ENCODE assay signal across 12 cellular contexts in the genomic region with DNA sequence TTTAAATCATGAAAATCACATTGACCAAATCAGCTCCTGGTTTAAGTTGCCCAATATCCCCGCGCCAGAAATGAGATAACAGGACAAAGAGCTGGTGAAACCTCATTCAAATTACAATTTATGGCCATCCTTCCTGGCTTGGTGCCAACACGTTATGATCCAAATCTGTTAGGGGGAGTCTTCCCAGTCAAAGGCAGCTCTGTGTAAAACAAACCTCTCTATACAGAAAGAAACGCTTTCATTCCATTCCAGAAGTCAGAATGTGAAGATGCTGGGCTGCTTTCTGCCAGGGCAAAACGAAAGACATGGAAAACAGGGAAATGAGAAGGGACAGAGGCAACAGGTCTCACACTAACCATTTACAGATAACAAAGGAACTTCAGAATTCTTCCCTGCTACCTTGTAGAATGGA. TPM values are rescaled to one million over a fixed set of nuclear protein-coding genes. Genes with fewer than 3 reads are reported as not detected.
DNase-seq lines count a peak whose midpoint lies in the region; ATAC-seq, FAIRE-seq and TF ChIP-seq lines count a peak whose summit lies in the region.
"Had no signal": no experiment of that assay in that cellular context is flagged by ENCODE, and none has a peak within 500 bp of the region (broad histone marks: within the 10 kb centered on the region; RNA-seq: fewer than 3 reads in every experiment).

No MANE protein-coding gene starts in this region.

- H3K36me3 ChIP-seq in K562 (ENCODE audit: control insufficient read depth, insufficient read depth, low read length) (no peaks in the 10 kb centered on the region), neural progenitor cell (no peaks in the 10 kb centered on the region), osteoblast (ENCODE audit: insufficient read depth, low read length) (no peaks in the 10 kb centered on the region)
- H3K36me3 ChIP-seq: gastrocnemius medialis had no signal

- peaks cover 6 to 29% of the 10 kb centered on the region in 2 experiments; a peak in 3 of 5 replicates for H3K27me3 ChIP-seq in K562 (ENCODE audit: control insufficient read depth in 2 of 2, insufficient read depth in 2 of 2, low read length in 2 of 2)
- no peaks in the 10 kb centered on the region for H3K27me3 ChIP-seq in neural progenitor cell
- peaks cover 3% of the 10 kb centered on the region for H3K27me3 ChIP-seq in osteoblast (ENCODE audit: insufficient read depth, low read length)
- H3K27me3 ChIP-seq: gastrocnemius medialis had no signal

- H3K79me2 ChIP-seq in K562 (ENCODE audit: control insufficient read depth, insufficient read depth, low read length) (no peaks in the 10 kb centered on the region), neural progenitor cell (ENCODE audit: low read depth) (peaks cover 32% of the 10 kb centered on the region), osteoblast (ENCODE audit: insufficient read depth, low read length) (no peaks in the 10 kb centered on the region)

- H3K9me3 ChIP-seq in K562 (replicated peaks; ENCODE audit: control insufficient read depth, insufficient read depth, low read depth, low read length) (no peaks in the 10 kb centered on the region), neural progenitor cell (ENCODE audit: low read depth) (no peaks in the 10 kb centered on the region), osteoblast (ENCODE audit: low read depth, low read length) (no peaks in the 10 kb centered on the region)
- H3K9me3 ChIP-seq: A549, gastrocnemius medialis had no signal

- no peaks in the 10 kb centered on the region for H3K9me3 Mint-ChIP-seq in neural progenitor cell

- 1% methylated on average over 5 of the region's 5 CpGs for WGBS in K562 (ENCODE audit: insufficient coverage, low coverage, missing lambda C conversion rate)

- H3K27ac ChIP-seq in K562 (ENCODE audit: extremely low read depth, low read depth, low read length), result no peak overlapping the region
- peak overlapping the region; percentile 13 for H3K27ac ChIP-seq in neural progenitor cell
- no peak overlapping the region for H3K27ac ChIP-seq in osteoblast (ENCODE audit: low read depth, low read length)
- H3K27ac ChIP-seq: A549, gastrocnemius medialis had no signal

- H3K4me2 ChIP-seq in K562 (ENCODE audit: insufficient read depth, low read length) (no peak overlapping the region), neural progenitor cell (peak overlapping the region; percentile 29), osteoblast (ENCODE audit: insufficient read depth, low read length) (no peak overlapping the region)
- H3K4me2 ChIP-seq: A549 had no signal

- H3K4me1 Mint-ChIP-seq in neural progenitor cell, result peaks cover 44% of the 10 kb centered on the region

- no peak for TF ChIP-seq RAD21 in K562 (CRISPR knock-in tag; conservative IDR thresholded peaks at IDR 0.05 in 1 of 2, IDR thresholded peaks at IDR 0.05 in 1 of 2)

- in situ Hi-C loops in K562 (cut with MboI), result no loop called here

- H3F3A ChIP-seq in neural progenitor cell (ENCODE audit: low read depth), result no peaks in the 10 kb centered on the region

- POLR2A ChIA-PET in K562 (lab: Yijun Ruan, JAX), result interaction anchor here (0.6 kb wide), 1 partner anchor 137 kb away, joined by 3 read pairs; no protein-coding TSS in a partner anchor

- peak; percentile 54 for DNase-seq in NCI-H2196 (lab: John Stamatoyannopoulos, UW; ENCODE audit: unreplicated experiment)
- no peak for DNase-seq in NCI-H2196 treated with DMSO at 0.1 percent for 48 hours (lab: John Stamatoyannopoulos, UW; ENCODE audit: unreplicated experiment)
- peak; percentile 38 for DNase-seq in NCI-H1417 treated with DMSO at 0.1 percent for 48 hours (lab: John Stamatoyannopoulos, UW)
- no peak for DNase-seq in K562 (ENCODE audit: extremely low read depth in 1 of 4, low spot score in 3 of 4)
- no peak for DNase-seq in neural progenitor cell (ENCODE audit: low spot score)
- DNase-seq in osteoblast (ENCODE audit: insufficient read length, low spot score, missing footprints), result no peak
- no peak for DNase-seq in SKM-1 (lab: John Stamatoyannopoulos, UW; ENCODE audit: unreplicated experiment)
- no peak for DNase-seq in NCI-H2107 (lab: John Stamatoyannopoulos, UW)
- DNase-seq: gastrocnemius medialis, GF-D8 had no signal

- H3K36me3 Mint-ChIP-seq in neural progenitor cell, result peaks cover 5% of the 10 kb centered on the region

- CTCF ChIA-PET in K562 (lab: Yijun Ruan, JAX; ENCODE audit: low intra/inter-chr PET ratio), result no interaction called here

- TF ChIP-seq CTCF in K562 (IDR thresholded peaks at IDR 0.05 in 2 of 3, conservative IDR thresholded peaks at IDR 0.05 in 1 of 3; ENCODE audit: insufficient read depth in 2 of 3, low read depth in 1 of 3, low read length in 3 of 3), result no peak
- no peak for TF ChIP-seq CTCF in neural progenitor cell (IDR thresholded peaks at IDR 0.05)
- no peak for TF ChIP-seq CTCF in osteoblast (IDR thresholded peaks at IDR 0.05; ENCODE audit: extremely low read depth, low read depth, low read length)

- no peaks in the 10 kb centered on the region for H3K27me3 Mint-ChIP-seq in neural progenitor cell (ENCODE audit: insufficient read depth, low read depth)

- no TSS peak for BruUV-seq in K562 (replicated peaks; lab: Mats Ljungman, UMichigan)

- H3K4me3 ChIP-seq in K562 (no peak overlapping the region), neural progenitor cell (no peak overlapping the region), osteoblast (ENCODE audit: insufficient read depth, low read length) (no peak overlapping the region)
- H3K4me3 ChIP-seq: A549, gastrocnemius medialis, lung had no signal

- no peaks in the 10 kb centered on the region for H3K9me1 ChIP-seq in K562 (ENCODE audit: control insufficient read depth, insufficient read depth, low read length)

- H3K4me1 ChIP-seq in K562 (replicated peaks in 1 of 2; ENCODE audit: control insufficient read depth in 2 of 2, insufficient read depth in 2 of 2, low read length in 2 of 2) (no peaks in the 10 kb centered on the region), neural progenitor cell (peaks cover 25% of the 10 kb centered on the region), osteoblast (ENCODE audit: insufficient read depth, low read length) (no peaks in the 10 kb centered on the region)
- H3K4me1 ChIP-seq: A549, gastrocnemius medialis had no signal

- H4K20me1 ChIP-seq in K562 (replicated peaks; ENCODE audit: control insufficient read depth, insufficient read depth, low read length), result no peaks in the 10 kb centered on the region
- H4K20me1 ChIP-seq in neural progenitor cell (ENCODE audit: low read depth), result peaks cover 15% of the 10 kb centered on the region
- no peaks in the 10 kb centered on the region for H4K20me1 ChIP-seq in osteoblast (ENCODE audit: insufficient read depth, low read length)

- H3K9ac ChIP-seq in K562 (ENCODE audit: insufficient read depth in 1 of 2, low read depth in 2 of 2, low read length in 2 of 2) (no peak overlapping the region), neural progenitor cell (no peak overlapping the region)

- ATAC-seq in K562, result no peak
- ATAC-seq: A549, gastrocnemius medialis had no signal

- H2AFZ ChIP-seq in K562 (ENCODE audit: low read depth, low read length), result no peak overlapping the region
- no peak overlapping the region for H2AFZ ChIP-seq in neural progenitor cell (replicated peaks)
- no peak overlapping the region for H2AFZ ChIP-seq in osteoblast (ENCODE audit: low read length)

- H3K27ac Mint-ChIP-seq in neural progenitor cell, result peak overlapping the region; percentile 84

- no peak overlapping the region for H3K4me3 Mint-ChIP-seq in neural progenitor cell

- TF ChIP-seq POLR2A in K562 (conservative IDR thresholded peaks at IDR 0.05), result no peak

- no peak for FAIRE-seq in K562 (lab: Jason Lieb, UNC)
- FAIRE-seq: A549 had no signal

- no peak for TF ChIP-seq EP300 in K562 (IDR thresholded peaks at IDR 0.05; ENCODE audit: low read length)

- intact Hi-C loops in K562 (cut with micrococcal nuclease), result no loop called here

TF ChIP-seq in K562, 482 proteins besides CTCF, POLR2A, EP300 and RAD21 (continues in another document):
- TF ChIP-seq NFIC (IDR thresholded peaks at IDR 0.05), result peak; percentile 87
- TF ChIP-seq, protein P1, sequence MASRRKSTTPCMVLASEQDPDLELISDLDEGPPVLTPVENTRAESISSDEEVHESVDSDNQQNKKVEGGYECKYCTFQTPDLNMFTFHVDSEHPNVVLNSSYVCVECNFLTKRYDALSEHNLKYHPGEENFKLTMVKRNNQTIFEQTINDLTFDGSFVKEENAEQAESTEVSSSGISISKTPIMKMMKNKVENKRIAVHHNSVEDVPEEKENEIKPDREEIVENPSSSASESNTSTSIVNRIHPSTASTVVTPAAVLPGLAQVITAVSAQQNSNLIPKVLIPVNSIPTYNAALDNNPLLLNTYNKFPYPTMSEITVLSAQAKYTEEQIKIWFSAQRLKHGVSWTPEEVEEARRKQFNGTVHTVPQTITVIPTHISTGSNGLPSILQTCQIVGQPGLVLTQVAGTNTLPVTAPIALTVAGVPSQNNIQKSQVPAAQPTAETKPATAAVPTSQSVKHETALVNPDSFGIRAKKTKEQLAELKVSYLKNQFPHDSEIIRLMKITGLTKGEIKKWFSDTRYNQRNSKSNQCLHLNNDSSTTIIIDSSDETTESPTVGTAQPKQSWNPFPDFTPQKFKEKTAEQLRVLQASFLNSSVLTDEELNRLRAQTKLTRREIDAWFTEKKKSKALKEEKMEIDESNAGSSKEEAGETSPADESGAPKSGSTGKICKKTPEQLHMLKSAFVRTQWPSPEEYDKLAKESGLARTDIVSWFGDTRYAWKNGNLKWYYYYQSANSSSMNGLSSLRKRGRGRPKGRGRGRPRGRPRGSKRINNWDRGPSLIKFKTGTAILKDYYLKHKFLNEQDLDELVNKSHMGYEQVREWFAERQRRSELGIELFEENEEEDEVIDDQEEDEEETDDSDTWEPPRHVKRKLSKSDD (conservative IDR thresholded peaks at IDR 0.05; ENCODE audit: low read length), result no peak

RNA-seq across cellular contexts. Expression of gene TIAM1, which starts 53.5 kb away (rescaled TPM):
- total RNA-seq in K562 (2011; cell fraction: chromatin; rRNA removed; ENCODE audit: low replicate concordance), result not detected in 2 replicates
- not detected in 2 replicates for total RNA-seq in K562 (2011; cell fraction: nucleolus; rRNA removed)
- not detected in 2 replicates for total RNA-seq in K562 (2011; cell fraction: nucleoplasm; rRNA removed)
- total RNA-seq in K562 (2014; rRNA removed), result not detected in 2 replicates
- total RNA-seq in K562 (2014; rRNA removed; fragmentation: Illumina TruSeq; extraction: Trizol), result not detected in 2 replicates
- total RNA-seq in K562 (2015; rRNA removed; fragmentation: Illumina TruSeq; extraction: Trizol), result not detected in 2 replicates
- total RNA-seq in K562 (2021), result 0.09 and 0.11 TPM in 2 replicates
- 0.04 TPM in 1 of 2 replicates, not detected in the other for polyA plus RNA-seq in K562 (2011; rRNA removed)
- polyA plus RNA-seq in K562 (2011; cell fraction: cytosol; rRNA removed), result 0.01 TPM in 1 of 2 replicates, not detected in the other
- polyA plus RNA-seq in K562 (2011; cell fraction: nucleus; rRNA removed), result 0.11 TPM in 1 of 2 replicates, not detected in the other
- polyA plus RNA-seq in K562 (2012), result 0.01 and 0.08 TPM in 2 replicates
- polyA plus RNA-seq in K562 (2014; fragmentation: Illumina TruSeq; extraction: Trizol), result not detected in 2 replicates
- polyA plus RNA-seq in K562 (2014; fragmentation: Nextera tagmentation; extraction: Ambion mirVana), result not detected
- polyA plus RNA-seq in K562 (2014; rRNA removed), result not detected in 2 replicates
- polyA minus RNA-seq in K562 (2011; rRNA and poly(A)+ RNA removed), result 0.12 TPM in 1 of 2 replicates, not detected in the other
- not detected in 2 replicates for polyA minus RNA-seq in K562 (2011; cell fraction: cytosol; rRNA and poly(A)+ RNA removed)
- not detected in 2 replicates for polyA minus RNA-seq in K562 (2011; cell fraction: nucleus; rRNA and poly(A)+ RNA removed)
- 27.2 and 30.2 TPM in 2 replicates for total RNA-seq in neural progenitor cell (ENCODE audit: low replicate concordance)
- total RNA-seq in osteoblast, result 13.6 and 16.3 TPM in 2 replicates

Comparison
In these comparisons a context has a peak if more than half of its experiments do, and no peak if none do; other contexts are left out.
1. DNase-seq: peak in NCI-H2196 (single experiment) and NCI-H1417 treated with DMSO at 0.1 percent for 48 hours (single experiment); none in NCI-H2196 treated with DMSO at 0.1 percent for 48 hours (single experiment), K562 (0 of 4), neural progenitor cell (single experiment), osteoblast (single experiment), SKM-1 (single experiment) and NCI-H2107 (single experiment).
2. RNA of gene TIAM1, which starts 53.5 kb away (total RNA-seq): 27.2 to 30.2 TPM in neural progenitor cell and 13.6 to 16.3 TPM in osteoblast; 0.09 to 0.11 TPM in K562; every median in the first group is over 10 times any median in the second.